ENCODE assay signal across 20 cellular contexts in genomic region chr7:80216996-80217842, GRCh38.
A peak's percentile ranks its signal among the peaks of the same experiment; 100 is the strongest.
DNase-seq lines count a peak whose midpoint lies in the region; ATAC-seq and TF ChIP-seq lines count a peak whose summit lies in the region.
"Had no signal": no experiment of that assay in that cellular context is flagged by ENCODE, and none has a peak within 500 bp of the region (broad histone marks: within the 10 kb centered on the region; RNA-seq: fewer than 3 reads in every experiment).

No MANE protein-coding gene starts in this region.

- ATAC-seq in HG03159 (IDR thresholded peaks at IDR 0.05; ENCODE audit: unreplicated experiment) = peak; percentile 48
- ATAC-seq: natural killer cell; stimulated activated effector memory CD8-positive, alpha-beta T cell treated with anti-CD3 and anti-CD28 coated beads, Interleukin-12 subunit alpha, Interleukin-12 subunit beta, amount 100 ng/mL, for 72 hours had no signal

- H3K27me3 ChIP-seq in BLaER1 = no peaks in the 10 kb centered on the region
- no peaks in the 10 kb centered on the region for H3K27me3 ChIP-seq in WERI-Rb-1 (ENCODE audit: insufficient read depth, low read depth, severe bottlenecking)
- H3K27me3 ChIP-seq in MM.1S (replicated peaks; ENCODE audit: insufficient read depth, low read length) = no peaks in the 10 kb centered on the region
- H3K27me3 ChIP-seq: ascending aorta, BE2C, hepatocyte, tibial nerve had no signal

- no peaks in the 10 kb centered on the region for H3K79me2 ChIP-seq in MM.1S (ENCODE audit: low read length)

- H3K4me3 ChIP-seq in BLaER1 (no peak overlapping the region), WERI-Rb-1 (ENCODE audit: low read depth, low read length) (no peak overlapping the region), MM.1S (ENCODE audit: low read length) (no peak overlapping the region)
- H3K4me3 ChIP-seq: ascending aorta, hepatocyte, tibial nerve had no signal

- H3F3A ChIP-seq in MM.1S (ENCODE audit: insufficient read depth, low read length) = peaks cover 7% of the 10 kb centered on the region; the same call in 1 of the 2 replicates

- TF ChIP-seq CTCF in WERI-Rb-1 (IDR thresholded peaks at IDR 0.05; ENCODE audit: low read depth, low read length) (no peak), MM.1S (IDR thresholded peaks at IDR 0.05; ENCODE audit: low read length) (no peak)

- peak; percentile 85 for DNase-seq in DMS 273 (lab: John Stamatoyannopoulos, UW; ENCODE audit: unreplicated experiment)
- DNase-seq in WERI-Rb-1 = no peak
- no peak for DNase-seq in AG20443 (ENCODE audit: low spot score)
- DNase-seq in A172 (ENCODE audit: low spot score) = no peak
- no peak for DNase-seq in stimulated activated CD4-positive, alpha-beta T cell treated with anti-CD3 and anti-CD28 coated beads, Interleukin-2, amount 100 ng/mL, for 48 hours
- no peak for DNase-seq in MM.1S
- DNase-seq: activated effector memory CD4-positive, alpha-beta T cell treated with Interleukin-2 at 50 U/mL for 16 hours; BE2C; IMR-90; natural killer cell; NCI-H2029; NCI-H748 treated with DMSO at 0.1 percent for 48 hours; posterior cingulate gyrus; small intestine had no signal

- H2AFZ ChIP-seq in MM.1S (ENCODE audit: low read length) = no peak overlapping the region
- H2AFZ ChIP-seq: hepatocyte had no signal

- H3K9ac ChIP-seq in BLaER1 = no peak overlapping the region
- H3K9ac ChIP-seq in MM.1S (ENCODE audit: low read length) = no peak overlapping the region

- peak overlapping the region; percentile 30 for H3K4me2 ChIP-seq in BLaER1
- no peak overlapping the region for H3K4me2 ChIP-seq in MM.1S (ENCODE audit: low read depth, low read length)
- H3K4me2 ChIP-seq: hepatocyte had no signal

- H4K20me1 ChIP-seq in BLaER1 = no peaks in the 10 kb centered on the region
- no peaks in the 10 kb centered on the region for H4K20me1 ChIP-seq in MM.1S (ENCODE audit: insufficient read depth, low read length)

- H3K4me1 ChIP-seq in BLaER1 = peaks cover 19% of the 10 kb centered on the region
- peaks cover 12% of the 10 kb centered on the region; the same call in 1 of the 2 replicates for H3K4me1 ChIP-seq in MM.1S (ENCODE audit: low read length)
- H3K4me1 ChIP-seq: ascending aorta, BE2C, tibial nerve had no signal

- peaks cover 8% of the 10 kb centered on the region; the same call in 1 of the 2 replicates for H3K36me3 ChIP-seq in BLaER1
- H3K36me3 ChIP-seq in WERI-Rb-1 = no peaks in the 10 kb centered on the region
- H3K36me3 ChIP-seq in MM.1S (replicated peaks; ENCODE audit: insufficient read depth, low read length) = no peaks in the 10 kb centered on the region; the same call in 1 of the 2 replicates

- H3K9me3 ChIP-seq in BLaER1 (no peaks in the 10 kb centered on the region), WERI-Rb-1 (ENCODE audit: severe bottlenecking) (no peaks in the 10 kb centered on the region), MM.1S (replicated peaks; ENCODE audit: insufficient read depth, low read length) (no peaks in the 10 kb centered on the region)
- H3K9me3 ChIP-seq: ascending aorta, BE2C, tibial nerve had no signal

- no peaks in the 10 kb centered on the region for H3K9me2 ChIP-seq in MM.1S (replicated peaks; ENCODE audit: insufficient read depth, low read length)

- H3K27ac ChIP-seq in BLaER1 = no peak overlapping the region
- H3K27ac ChIP-seq in WERI-Rb-1 = 0 out of 2 replicates have a peak overlapping the region, but pooled peaks have one; percentile 18
- H3K27ac ChIP-seq in MM.1S (ENCODE audit: low read length) = no peak overlapping the region
- H3K27ac ChIP-seq: ascending aorta, hepatocyte, tibial nerve had no signal
